ENCODE assay signal across 1 cellular context in genomic region chr22:19723165-19723989, GRCh38.
A peak's percentile ranks its signal among the peaks of the same experiment; 100 is the strongest.
TF ChIP-seq lines count a peak whose summit lies in the region.

Gene GP1BB, plus strand, starts transcription at chr22:19723539. Its CDS starts 31 bp downstream, at chr22:19723570.

TF ChIP-seq in HepG2, 621 proteins besides CTCF, POLR2A, EP300 and RAD21 (continued from another document and continues in another):
- TF ChIP-seq MTF1 (CRISPR knock-in tag; IDR thresholded peaks at IDR 0.05) (no peak; the same call in 1 of the 2 replicates), HMGA1 (CRISPR knock-in tag; conservative IDR thresholded peaks at IDR 0.05) (no peak), TGIF2 (CRISPR knock-in tag; IDR thresholded peaks at IDR 0.05) (no peak), ARNT2 (CRISPR knock-in tag; IDR thresholded peaks at IDR 0.05; ENCODE audit: low read depth) (0 out of 2 replicates have a peak, but pooled peaks have one; percentile 33), ZFY (CRISPR knock-in tag; IDR thresholded peaks at IDR 0.05) (peak; percentile 81), PHF8 (CRISPR knock-in tag; IDR thresholded peaks at IDR 0.05) (peak; percentile 52), ZNF317 (CRISPR knock-in tag; IDR thresholded peaks at IDR 0.05) (0 out of 2 replicates have a peak, but pooled peaks have one; percentile 48), ZNF639 (CRISPR knock-in tag; conservative IDR thresholded peaks at IDR 0.05) (no peak), SCMH1 (CRISPR knock-in tag; IDR thresholded peaks at IDR 0.05; ENCODE audit: borderline replicate concordance) (no peak), CCDC6 (CRISPR knock-in tag; IDR thresholded peaks at IDR 0.05) (no peak; the same call in 1 of the 2 replicates), PAF1 (CRISPR knock-in tag; IDR thresholded peaks at IDR 0.05) (no peak), NR2C2 (CRISPR knock-in tag; IDR thresholded peaks at IDR 0.05; ENCODE audit: borderline replicate concordance) (no peak), ZBTB4 (CRISPR knock-in tag; IDR thresholded peaks at IDR 0.05; ENCODE audit: borderline replicate concordance) (0 out of 2 replicates have a peak, but pooled peaks have one; percentile 0), ZNF749 (CRISPR knock-in tag; IDR thresholded peaks at IDR 0.05; ENCODE audit: borderline replicate concordance) (no peak), ELF1 (CRISPR knock-in tag; IDR thresholded peaks at IDR 0.05) (no peak; the same call in 1 of the 2 replicates), SALL1 (CRISPR knock-in tag; IDR thresholded peaks at IDR 0.05) (peak; percentile 22; the same call in 1 of the 2 replicates), ZBTB2 (CRISPR knock-in tag; IDR thresholded peaks at IDR 0.05; ENCODE audit: low read depth) (0 out of 2 replicates have a peak, but pooled peaks have one; percentile 21), IKZF4 (CRISPR knock-in tag; IDR thresholded peaks at IDR 0.05; ENCODE audit: borderline replicate concordance, low read depth, not compliant biosample characterization) (no peak), RXRA (CRISPR knock-in tag; IDR thresholded peaks at IDR 0.05) (no peak), ARID4A (CRISPR knock-in tag; IDR thresholded peaks at IDR 0.05; ENCODE audit: borderline replicate concordance) (peak; percentile 21; the same call in 1 of the 2 replicates), ZNF24 (IDR thresholded peaks at IDR 0.05) (no peak), ZFP90 (CRISPR knock-in tag; IDR thresholded peaks at IDR 0.05; ENCODE audit: borderline replicate concordance) (no peak; the same call in 1 of the 2 replicates), HMG20A (CRISPR knock-in tag; IDR thresholded peaks at IDR 0.05; ENCODE audit: borderline replicate concordance) (no peak), ZNF382 (CRISPR knock-in tag; IDR thresholded peaks at IDR 0.05; ENCODE audit: borderline replicate concordance) (no peak), CREM (IDR thresholded peaks at IDR 0.05) (no peak), CREM (CRISPR knock-in tag; IDR thresholded peaks at IDR 0.05) (no peak), MLX (CRISPR knock-in tag; IDR thresholded peaks at IDR 0.05) (no peak), ZNF792 (CRISPR knock-in tag; IDR thresholded peaks at IDR 0.05) (peak; percentile 99), ZBTB44 (CRISPR knock-in tag; IDR thresholded peaks at IDR 0.05) (no peak), MZF1 (CRISPR knock-in tag; IDR thresholded peaks at IDR 0.05; ENCODE audit: borderline replicate concordance) (no peak), ZKSCAN8 (CRISPR knock-in tag; IDR thresholded peaks at IDR 0.05; ENCODE audit: borderline replicate concordance) (no peak), ZNF343 (CRISPR knock-in tag; IDR thresholded peaks at IDR 0.05) (no peak), ZNF33B (CRISPR knock-in tag; IDR thresholded peaks at IDR 0.05) (no peak), ZNF710 (CRISPR knock-in tag; IDR thresholded peaks at IDR 0.05; ENCODE audit: borderline replicate concordance) (peak; percentile 64), MAFG (CRISPR knock-in tag; IDR thresholded peaks at IDR 0.05) (no peak), ISX (CRISPR knock-in tag; conservative IDR thresholded peaks at IDR 0.05) (no peak), ATF7 (IDR thresholded peaks at IDR 0.05) (no peak), ATF7 (CRISPR knock-in tag; IDR thresholded peaks at IDR 0.05) (no peak), KMT2A (CRISPR knock-in tag; IDR thresholded peaks at IDR 0.05) (0 out of 2 replicates have a peak, but pooled peaks have one; percentile 29), SP4 (CRISPR knock-in tag; IDR thresholded peaks at IDR 0.05) (peak; percentile 30; the same call in 1 of the 2 replicates), RBM22 (optimal IDR thresholded peaks at IDR 0.05; ENCODE audit: low read length) (no peak), ATF4 (CRISPR knock-in tag; IDR thresholded peaks at IDR 0.05) (peak in 1 of 2 experiments; percentile 51; a peak in 1 of 4 replicates), ZNF260 (CRISPR knock-in tag; IDR thresholded peaks at IDR 0.05; ENCODE audit: borderline replicate concordance, low read depth) (no peak), ZNF124 (CRISPR knock-in tag; IDR thresholded peaks at IDR 0.05) (no peak), ARID3A (IDR thresholded peaks at IDR 0.05; ENCODE audit: low read depth, low read length) (no peak), TOPORS (CRISPR knock-in tag; IDR thresholded peaks at IDR 0.05) (no peak), TFDP1 (CRISPR knock-in tag; IDR thresholded peaks at IDR 0.05; ENCODE audit: borderline replicate concordance) (peak; percentile 64; the same call in 1 of the 2 replicates), MTA1 (CRISPR knock-in tag; IDR thresholded peaks at IDR 0.05; ENCODE audit: borderline replicate concordance) (no peak), KLF9 (CRISPR knock-in tag; IDR thresholded peaks at IDR 0.05; ENCODE audit: low read depth) (no peak)
